18 cellular contexts compared by ENCODE assay signal in the genomic region with DNA sequence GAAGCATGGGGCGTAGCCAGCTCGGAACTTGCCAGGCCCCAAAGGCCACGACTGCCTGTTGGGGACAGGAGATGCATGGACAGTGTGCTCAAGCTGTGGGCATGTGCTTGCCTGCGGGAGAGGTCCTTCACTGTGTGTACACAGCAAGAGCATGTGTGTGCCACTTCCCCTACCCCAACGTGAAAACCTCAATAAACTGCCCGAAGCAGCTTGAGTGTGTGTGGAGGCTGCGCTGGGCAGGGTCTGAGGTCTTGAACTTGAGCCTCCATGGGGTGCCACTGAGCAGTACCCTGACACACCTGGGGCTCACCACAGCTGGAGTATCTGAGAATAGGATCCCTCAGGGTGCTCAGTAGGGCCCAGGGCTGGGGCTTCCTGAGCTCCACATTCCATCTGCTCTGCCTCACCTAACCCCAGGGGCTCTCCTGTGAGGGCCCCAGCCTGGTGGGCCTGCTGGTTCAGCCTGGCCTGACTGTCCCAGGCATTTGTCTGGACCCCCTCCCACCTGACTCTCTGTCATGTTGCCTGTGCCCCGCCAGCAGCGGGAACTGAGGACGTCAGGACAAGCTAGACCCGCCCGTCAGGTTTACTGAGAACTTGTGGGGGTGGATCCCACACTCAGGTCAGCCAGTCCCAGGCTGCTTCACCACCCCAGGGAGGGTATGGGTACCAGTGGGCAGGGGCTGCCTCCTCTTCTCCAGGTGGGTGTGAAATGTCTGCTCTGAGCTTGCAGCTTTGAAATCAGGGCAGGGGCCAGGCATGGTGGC. TPM values are rescaled to one million over a fixed set of nuclear protein-coding genes. Genes with fewer than 3 reads are reported as not detected.
A peak's percentile ranks its signal among the peaks of the same experiment; 100 is the strongest.
DNase-seq lines count a peak whose midpoint lies in the region; ATAC-seq and TF ChIP-seq lines count a peak whose summit lies in the region.
"Had no signal": no experiment of that assay in that cellular context is flagged by ENCODE, and none has a peak within 500 bp of the region (broad histone marks: within the 10 kb centered on the region; RNA-seq: fewer than 3 reads in every experiment).

No MANE protein-coding gene starts in this region.

- H3K4me3 Mint-ChIP-seq in activated T-cell treated with anti-CD3 and anti-CD28 coated beads, Interleukin-2, amount 50 U/mL, for 24 hours: no peak overlapping the region
- H3K4me3 Mint-ChIP-seq: activated CD8-positive, alpha-beta memory T cell treated with anti-CD3 and anti-CD28 coated beads, Interleukin-2, amount 10 ng/mL, durations not matched to agents 7 days and 5 days; HFFc6 had no signal

- intact Hi-C loops in esophagus squamous epithelium (cut with DNase I): no loop called here

- peaks cover 32% of the 10 kb centered on the region for H3K36me3 ChIP-seq in RWPE2 (ENCODE audit: low read depth)
- peaks cover 0 to 22% (median 0%) of the 10 kb centered on the region in 3 donors for H3K36me3 ChIP-seq in esophagus squamous epithelium
- no peaks in the 10 kb centered on the region for H3K36me3 ChIP-seq in suprapubic skin
- H3K36me3 ChIP-seq: ascending aorta, transverse colon had no signal

- TF ChIP-seq CTCF in RWPE2 (IDR thresholded peaks at IDR 0.05; ENCODE audit: poor library complexity, severe bottlenecking) (no peak), esophagus squamous epithelium (IDR thresholded peaks at IDR 0.05) (no peak), suprapubic skin (IDR thresholded peaks at IDR 0.05) (no peak)

- H3K4me3 ChIP-seq in RWPE2 (ENCODE audit: severe bottlenecking) (no peak overlapping the region), esophagus squamous epithelium (no peak overlapping the region), suprapubic skin (no peak overlapping the region)
- H3K4me3 ChIP-seq: ascending aorta, transverse colon had no signal

- TF ChIP-seq EP300 in suprapubic skin (IDR thresholded peaks at IDR 0.05): no peak

- no peaks in the 10 kb centered on the region for H3K9me3 ChIP-seq in RWPE2 (ENCODE audit: severe bottlenecking)
- H3K9me3 ChIP-seq in esophagus squamous epithelium: no peaks in the 10 kb centered on the region
- no peaks in the 10 kb centered on the region for H3K9me3 ChIP-seq in suprapubic skin
- H3K9me3 ChIP-seq: ascending aorta, transverse colon had no signal

- H3K4me1 ChIP-seq in RWPE2 (ENCODE audit: insufficient read depth, poor library complexity, severe bottlenecking) (peaks cover 3% of the 10 kb centered on the region), esophagus squamous epithelium (peaks cover 20 to 82% (median 27%) of the 10 kb centered on the region in 3 donors), suprapubic skin (peaks cover 72% of the 10 kb centered on the region)

- TF ChIP-seq POLR2A in esophagus squamous epithelium (IDR thresholded peaks at IDR 0.05) (no peak), suprapubic skin (IDR thresholded peaks at IDR 0.05) (no peak)

- H3K27me3 ChIP-seq in RWPE2 (ENCODE audit: insufficient read depth, poor library complexity, severe bottlenecking): no peaks in the 10 kb centered on the region
- H3K27me3 ChIP-seq in esophagus squamous epithelium: peaks cover 0 to 5% (median 0%) of the 10 kb centered on the region in 4 donors
- H3K27me3 ChIP-seq in suprapubic skin: no peaks in the 10 kb centered on the region
- H3K27me3 ChIP-seq: ascending aorta, transverse colon had no signal

- H3K27ac ChIP-seq in RWPE2 (ENCODE audit: poor library complexity, severe bottlenecking) (peak overlapping the region; percentile 16), esophagus squamous epithelium (peak overlapping the region; percentile 40 to 88 (median 75)), suprapubic skin (peak overlapping the region; percentile 42)
- H3K27ac ChIP-seq: ascending aorta, transverse colon had no signal

- H3K36me3 Mint-ChIP-seq in activated T-cell treated with anti-CD3 and anti-CD28 coated beads, Interleukin-2, amount 50 U/mL, for 24 hours (ENCODE audit: low read depth): peaks cover 10% of the 10 kb centered on the region
- H3K36me3 Mint-ChIP-seq: naive B cell had no signal

- H3K4me1 Mint-ChIP-seq in activated T-cell treated with anti-CD3 and anti-CD28 coated beads, Interleukin-2, amount 50 U/mL, for 24 hours (ENCODE audit: low read depth): peaks cover 16% of the 10 kb centered on the region

- no peaks in the 10 kb centered on the region for H3K9me3 Mint-ChIP-seq in activated T-cell treated with anti-CD3 and anti-CD28 coated beads, Interleukin-2, amount 50 U/mL, for 24 hours
- H3K9me3 Mint-ChIP-seq: CD8-positive, alpha-beta memory T cell; HFFc6; naive B cell had no signal

- 55 to 67% methylated on average over 4 of the region's 12 CpGs for WGBS in esophagus squamous epithelium, 2 donors
- 69% methylated on average over 4 of the region's 12 CpGs for WGBS in suprapubic skin

- peak; percentile 17 for DNase-seq in activated T-cell treated with anti-CD3 and anti-CD28 coated beads, Interleukin-2, amount 50 U/mL, for 1 hour
- DNase-seq in activated T-cell treated with anti-CD3 and anti-CD28 coated beads, Interleukin-2, amount 50 U/mL, for 24 hours: no peak
- DNase-seq in RWPE2 (ENCODE audit: low spot score): no peak
- DNase-seq in esophagus squamous epithelium (lab: John Stamatoyannopoulos, UW): no peak
- peak in 1 of 2 donors; percentile 76 for DNase-seq in suprapubic skin (ENCODE audit: low spot score in 2 of 2)
- no peak for DNase-seq in COR-L47 (lab: John Stamatoyannopoulos, UW)
- no peak for DNase-seq in mesenteric fat pad (ENCODE audit: low spot score)
- DNase-seq: activated CD8-positive, alpha-beta memory T cell treated with anti-CD3 and anti-CD28 coated beads, Interleukin-2, amount 10 ng/mL, durations not matched to agents 7 days and 5 days; activated gamma-delta T cell treated with Interleukin-2 at 50 U/mL for 16 hours; CD8-positive, alpha-beta memory T cell; HFFc6; naive B cell; NCI-H1694; T-helper 2 cell; transverse colon had no signal

- ATAC-seq in RWPE2 (ENCODE audit: low read depth) (no peak), GM21367 (IDR thresholded peaks at IDR 0.05; ENCODE audit: unreplicated experiment) (no peak)
- ATAC-seq: activated CD4-positive, CD25-positive, alpha-beta regulatory T cell treated with anti-CD3 and anti-CD28 coated beads, Interleukin-2, amount 50 U/mL, for 24 hours; activated CD8-positive, alpha-beta memory T cell treated with anti-CD3 and anti-CD28 coated beads, Interleukin-2, amount 10 ng/mL, durations not matched to agents 7 days and 5 days had no signal

- H3K27ac Mint-ChIP-seq in activated T-cell treated with anti-CD3 and anti-CD28 coated beads, Interleukin-2, amount 50 U/mL, for 24 hours: no peak overlapping the region
- H3K27ac Mint-ChIP-seq: activated CD8-positive, alpha-beta memory T cell treated with anti-CD3 and anti-CD28 coated beads, Interleukin-2, amount 10 ng/mL, durations not matched to agents 7 days and 5 days; HFFc6; naive B cell had no signal

- no peaks in the 10 kb centered on the region for H3K27me3 Mint-ChIP-seq in activated T-cell treated with anti-CD3 and anti-CD28 coated beads, Interleukin-2, amount 50 U/mL, for 24 hours
- H3K27me3 Mint-ChIP-seq: activated CD8-positive, alpha-beta memory T cell treated with anti-CD3 and anti-CD28 coated beads, Interleukin-2, amount 10 ng/mL, durations not matched to agents 7 days and 5 days; naive B cell had no signal

RNA-seq across cellular contexts. Expression of a gene that starts 3.2 kb away (rescaled TPM):
- 10 to 100 TPM; 35.7 to 54.0 (median 44.4) TPM for total RNA-seq in esophagus squamous epithelium
- total RNA-seq in suprapubic skin: 100 to 1,000 TPM in 1 of 4 donors, 10 to 100 TPM in 3; 82.6 to 113 (median 87.0) TPM
- total RNA-seq in mesenteric fat pad: 2.0 TPM

RNA-seq across cellular contexts. Expression of a gene that starts 3.5 kb away (rescaled TPM):
- total RNA-seq in esophagus squamous epithelium (1 to 10 TPM; 2.1 to 4.6 (median 3.8) TPM), suprapubic skin (10 to 100 TPM in 1 of 4 donors, 1 to 10 TPM in 3; 6.3 to 17.8 (median 8.7) TPM), mesenteric fat pad (0.87 TPM)

RNA-seq across cellular contexts. Expression of a gene that starts 12.3 kb away (rescaled TPM):
- total RNA-seq in esophagus squamous epithelium (10 to 100 TPM; 11.7 to 30.6 (median 24.2) TPM), suprapubic skin (10 to 100 TPM; 27.9 to 55.6 (median 42.0) TPM), mesenteric fat pad (29.3 TPM)

RNA-seq across cellular contexts. Expression of a gene that starts 26.7 kb away (rescaled TPM):
- total RNA-seq in esophagus squamous epithelium (1 to 10 TPM in 2 of 4 donors, under 1 TPM in 2; 0.35 to 2.3 (median 1.2) TPM), suprapubic skin (1 to 10 TPM; 1.7 to 2.4 (median 2.1) TPM), mesenteric fat pad (0.71 TPM)
- total RNA-seq: ascending aorta had no signal

RNA-seq across cellular contexts. Expression of a gene that starts 28.6 kb away (rescaled TPM):
- total RNA-seq in esophagus squamous epithelium (100 to 1,000 TPM in 2 of 4 donors, 10 to 100 TPM in 2; 56.7 to 106 (median 85.2) TPM), suprapubic skin (100 to 1,000 TPM in 2 of 4 donors, 10 to 100 TPM in 2; 82.9 to 131 (median 96.2) TPM), mesenteric fat pad (65.2 TPM)

Comparison
In these comparisons a context has a peak if more than half of its experiments do, and no peak if none do; other contexts are left out.
1. H3K27ac ChIP-seq: peak in every context shown above with its lines; median percentile 75 in esophagus squamous epithelium; 42 in suprapubic skin; 16 in RWPE2.
2. RNA of a gene that starts 3.2 kb away (total RNA-seq): 82.6 to 113 TPM in suprapubic skin and 35.7 to 54.0 TPM in esophagus squamous epithelium; 2.0 TPM in mesenteric fat pad (single experiment); every median in the first group is over 10 times any median in the second.